8 cellular contexts compared by ENCODE assay signal in the genomic region with DNA sequence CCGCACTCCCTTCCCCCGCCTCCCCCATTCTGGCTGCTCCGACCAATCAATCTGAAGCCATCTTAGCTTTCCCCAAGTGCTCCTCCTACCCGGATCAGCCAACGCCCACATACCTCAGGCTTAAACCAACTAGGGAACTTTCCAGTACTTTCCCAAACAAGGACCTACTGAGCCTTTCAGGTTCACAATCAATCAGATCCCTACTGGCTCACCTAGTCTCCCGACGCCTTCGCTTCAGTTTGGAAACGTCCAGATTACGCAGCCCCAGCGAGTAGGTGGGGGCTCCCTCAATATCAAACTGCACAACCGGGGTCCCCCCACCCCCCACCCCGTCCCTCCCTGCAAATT. TPM values are rescaled to one million over a fixed set of nuclear protein-coding genes. Genes with fewer than 3 reads are reported as not detected.
DNase-seq lines count a peak whose midpoint lies in the region; ATAC-seq and TF ChIP-seq lines count a peak whose summit lies in the region.

No MANE protein-coding gene starts in this region.

- H3K27ac ChIP-seq in AG04450 (ENCODE audit: low read depth, low read length), result peak overlapping the region; percentile 92
- peak overlapping the region; percentile 95 for H3K27ac ChIP-seq in GM23338 (ENCODE audit: low read depth)
- H3K27ac ChIP-seq in cingulate gyrus (ENCODE audit: low read depth, low read length), result peak overlapping the region; percentile 100

- H3K4me3 ChIP-seq in AG04450 (ENCODE audit: low read depth, low read length) (peak overlapping the region; percentile 65), GM23338 (peak overlapping the region; percentile 63), skeletal muscle satellite cell (ENCODE audit: low read length) (peak overlapping the region; percentile 85)

- H3K9me2 ChIP-seq in GM23338 (ENCODE audit: insufficient read depth), result no peaks in the 10 kb centered on the region

- H3K27ac Mint-ChIP-seq in GM23338, result peak overlapping the region; percentile 99

- peaks cover 25% of the 10 kb centered on the region for H3K4me1 ChIP-seq in GM23338 (ENCODE audit: insufficient read depth)
- peaks cover 26% of the 10 kb centered on the region for H3K4me1 ChIP-seq in skeletal muscle satellite cell (ENCODE audit: control insufficient read depth, insufficient read depth, low read length)

- H3K9me3 Mint-ChIP-seq in GM23338, result peaks cover 10% of the 10 kb centered on the region; the same call in 2 of the 3 replicates

- H3K36me3 ChIP-seq in GM23338 (ENCODE audit: insufficient read depth) (no peaks in the 10 kb centered on the region), skeletal muscle satellite cell (ENCODE audit: insufficient read depth, low read length) (no peaks in the 10 kb centered on the region)

- peaks cover 9% of the 10 kb centered on the region; the same call in 2 of the 3 replicates for H3K36me3 Mint-ChIP-seq in GM23338 (ENCODE audit: low read depth)

- peaks cover 17% of the 10 kb centered on the region for H3K79me2 ChIP-seq in GM23338 (replicated peaks; ENCODE audit: insufficient read depth)

- no peak overlapping the region; the same call in 1 of the 2 replicates for H2AFZ ChIP-seq in GM23338

- 0 out of 2 replicates have a peak, but pooled peaks cover 6% of the 10 kb centered on the region for H3F3A ChIP-seq in GM23338 (replicated peaks; ENCODE audit: low read depth)

- H3K27me3 Mint-ChIP-seq in GM23338 (ENCODE audit: insufficient read depth, low read depth, poor library complexity), result peaks cover 29% of the 10 kb centered on the region

- peaks cover 9% of the 10 kb centered on the region; the same call in 1 of the 2 replicates for H4K20me1 ChIP-seq in GM23338 (replicated peaks; ENCODE audit: insufficient read depth)

- CTCF ChIA-PET in AG04450 (lab: Charles Lee), result interaction anchor here (0.5 to 1.8 kb wide), 4 partner anchors 15 to 77 kb away, joined by 3 to 8 read pairs (median 4); no protein-coding TSS in a partner anchor

- TF ChIP-seq CTCF in AG04450 (IDR thresholded peaks at IDR 0.05; ENCODE audit: low read depth, low read length) (no peak), GM23338 (conservative IDR thresholded peaks at IDR 0.05; ENCODE audit: low read depth in 2 of 2) (no peak)

- peak; percentile 77 for ATAC-seq in GM23338
- no peak for ATAC-seq in GM19467 (IDR thresholded peaks at IDR 0.05; ENCODE audit: unreplicated experiment)

- DNase-seq in AG04450 (ENCODE audit: low read depth, low spot score), result peak; percentile 93
- peak; percentile 99 for DNase-seq in GM23338 (ENCODE audit: low spot score)
- DNase-seq in NCI-H2227 treated with DMSO at 0.1 percent for 48 hours (lab: John Stamatoyannopoulos, UW), result peak; percentile 95
- DNase-seq in activated CD4-positive, alpha-beta T cell treated with anti-CD3 and anti-CD28 coated beads for 1 hour, result peak; percentile 48
- peak; percentile 99 for DNase-seq in iris pigment epithelial cell (ENCODE audit: low read depth)

- peak overlapping the region; percentile 89 for H3K4me3 Mint-ChIP-seq in GM23338

- peak overlapping the region; percentile 61 for H3K9ac ChIP-seq in skeletal muscle satellite cell (ENCODE audit: low read depth, low read length)

- no peaks in the 10 kb centered on the region for H3K27me3 ChIP-seq in AG04450 (ENCODE audit: control insufficient read depth, insufficient read depth, low read length)
- H3K27me3 ChIP-seq in GM23338 (ENCODE audit: insufficient read depth), result no peaks in the 10 kb centered on the region
- no peaks in the 10 kb centered on the region for H3K27me3 ChIP-seq in skeletal muscle satellite cell (ENCODE audit: control insufficient read depth, insufficient read depth, low read length)

- H3K4me2 ChIP-seq in GM23338, result peak overlapping the region; percentile 86
- H3K4me2 ChIP-seq in skeletal muscle satellite cell (ENCODE audit: low read length), result peak overlapping the region; percentile 98

- peaks cover 19% of the 10 kb centered on the region for H3K4me1 Mint-ChIP-seq in GM23338

- H3K9me3 ChIP-seq in AG04450 (ENCODE audit: control insufficient read depth, insufficient read depth, low read length) (no peaks in the 10 kb centered on the region; the same call in 1 of the 2 replicates), skeletal muscle satellite cell (replicated peaks; ENCODE audit: low read length) (no peaks in the 10 kb centered on the region)

- POLR2A ChIA-PET in AG04450 (lab: Yijun Ruan, JAX), result interaction anchor here (0.7 to 2.2 kb wide), 18 partner anchors 8 to 278 kb away, joined by 3 to 53 read pairs (median 4); a partner anchor contains a TSS

TF ChIP-seq in GM23338, 12 proteins besides CTCF, POLR2A, EP300 and RAD21 (continues in another document):
- no peak for TF ChIP-seq NANOG (IDR thresholded peaks at IDR 0.05; ENCODE audit: borderline replicate concordance)
- TF ChIP-seq, protein P1, sequence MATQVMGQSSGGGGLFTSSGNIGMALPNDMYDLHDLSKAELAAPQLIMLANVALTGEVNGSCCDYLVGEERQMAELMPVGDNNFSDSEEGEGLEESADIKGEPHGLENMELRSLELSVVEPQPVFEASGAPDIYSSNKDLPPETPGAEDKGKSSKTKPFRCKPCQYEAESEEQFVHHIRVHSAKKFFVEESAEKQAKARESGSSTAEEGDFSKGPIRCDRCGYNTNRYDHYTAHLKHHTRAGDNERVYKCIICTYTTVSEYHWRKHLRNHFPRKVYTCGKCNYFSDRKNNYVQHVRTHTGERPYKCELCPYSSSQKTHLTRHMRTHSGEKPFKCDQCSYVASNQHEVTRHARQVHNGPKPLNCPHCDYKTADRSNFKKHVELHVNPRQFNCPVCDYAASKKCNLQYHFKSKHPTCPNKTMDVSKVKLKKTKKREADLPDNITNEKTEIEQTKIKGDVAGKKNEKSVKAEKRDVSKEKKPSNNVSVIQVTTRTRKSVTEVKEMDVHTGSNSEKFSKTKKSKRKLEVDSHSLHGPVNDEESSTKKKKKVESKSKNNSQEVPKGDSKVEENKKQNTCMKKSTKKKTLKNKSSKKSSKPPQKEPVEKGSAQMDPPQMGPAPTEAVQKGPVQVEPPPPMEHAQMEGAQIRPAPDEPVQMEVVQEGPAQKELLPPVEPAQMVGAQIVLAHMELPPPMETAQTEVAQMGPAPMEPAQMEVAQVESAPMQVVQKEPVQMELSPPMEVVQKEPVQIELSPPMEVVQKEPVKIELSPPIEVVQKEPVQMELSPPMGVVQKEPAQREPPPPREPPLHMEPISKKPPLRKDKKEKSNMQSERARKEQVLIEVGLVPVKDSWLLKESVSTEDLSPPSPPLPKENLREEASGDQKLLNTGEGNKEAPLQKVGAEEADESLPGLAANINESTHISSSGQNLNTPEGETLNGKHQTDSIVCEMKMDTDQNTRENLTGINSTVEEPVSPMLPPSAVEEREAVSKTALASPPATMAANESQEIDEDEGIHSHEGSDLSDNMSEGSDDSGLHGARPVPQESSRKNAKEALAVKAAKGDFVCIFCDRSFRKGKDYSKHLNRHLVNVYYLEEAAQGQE (IDR thresholded peaks at IDR 0.05; ENCODE audit: unreplicated experiment), result no peak
- TF ChIP-seq, protein P2, sequence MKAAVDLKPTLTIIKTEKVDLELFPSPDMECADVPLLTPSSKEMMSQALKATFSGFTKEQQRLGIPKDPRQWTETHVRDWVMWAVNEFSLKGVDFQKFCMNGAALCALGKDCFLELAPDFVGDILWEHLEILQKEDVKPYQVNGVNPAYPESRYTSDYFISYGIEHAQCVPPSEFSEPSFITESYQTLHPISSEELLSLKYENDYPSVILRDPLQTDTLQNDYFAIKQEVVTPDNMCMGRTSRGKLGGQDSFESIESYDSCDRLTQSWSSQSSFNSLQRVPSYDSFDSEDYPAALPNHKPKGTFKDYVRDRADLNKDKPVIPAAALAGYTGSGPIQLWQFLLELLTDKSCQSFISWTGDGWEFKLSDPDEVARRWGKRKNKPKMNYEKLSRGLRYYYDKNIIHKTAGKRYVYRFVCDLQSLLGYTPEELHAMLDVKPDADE (IDR thresholded peaks at IDR 0.05), result no peak

RNA-seq across cellular contexts. Expression of a gene that starts 0.4 kb away (rescaled TPM):
- polyA plus RNA-seq in AG04450 (2011; rRNA removed), result 1.1 and 1.2 TPM in 2 replicates
- polyA minus RNA-seq in AG04450 (2011; rRNA and poly(A)+ RNA removed), result 0.97 and 1.9 TPM in 2 replicates
- 0.50 and 0.83 TPM in 2 replicates for total RNA-seq in GM23338 (2014; rRNA removed; shearing (Covaris generic))
- polyA plus RNA-seq in GM23338 (2016; fragmentation: Nextera tagmentation; extraction: Ambion mirVana), result 0.44 and 0.49 TPM in 2 replicates
- 0.44 and 0.76 TPM in 2 replicates for total RNA-seq in skeletal muscle satellite cell (2012; rRNA removed)

RNA-seq across cellular contexts. Expression of a gene that starts 0.7 kb away (rescaled TPM):
- polyA plus RNA-seq in AG04450 (2011; rRNA removed) (46.6 and 50.4 TPM in 2 replicates), GM23338 (2016; fragmentation: Nextera tagmentation; extraction: Ambion mirVana) (36.1 and 39.1 TPM in 2 replicates)
- polyA minus RNA-seq in AG04450 (2011; rRNA and poly(A)+ RNA removed), result 22.7 and 36.9 TPM in 2 replicates
- 57.1 and 58.3 TPM in 2 replicates for total RNA-seq in GM23338 (2014; rRNA removed; shearing (Covaris generic))
- total RNA-seq in skeletal muscle satellite cell (2012; rRNA removed), result 42.2 and 44.6 TPM in 2 replicates

RNA-seq across cellular contexts. Expression of a gene that starts 7.9 kb away (rescaled TPM):
- polyA plus RNA-seq in AG04450 (2011; rRNA removed) (34.2 and 38.3 TPM in 2 replicates), GM23338 (2016; fragmentation: Nextera tagmentation; extraction: Ambion mirVana) (140 and 143 TPM in 2 replicates)
- 22.5 and 24.8 TPM in 2 replicates for polyA minus RNA-seq in AG04450 (2011; rRNA and poly(A)+ RNA removed)
- total RNA-seq in GM23338 (2014; rRNA removed; shearing (Covaris generic)), result 93.5 and 106 TPM in 2 replicates
- total RNA-seq in skeletal muscle satellite cell (2012; rRNA removed), result 46.1 and 49.7 TPM in 2 replicates

RNA-seq across cellular contexts. Expression of a gene that starts 12.9 kb away (rescaled TPM):
- polyA plus RNA-seq in AG04450 (2011; rRNA removed) (31.9 TPM in 2 replicates), GM23338 (2016; fragmentation: Nextera tagmentation; extraction: Ambion mirVana) (25.9 and 31.7 TPM in 2 replicates)
- 43.7 and 44.3 TPM in 2 replicates for polyA minus RNA-seq in AG04450 (2011; rRNA and poly(A)+ RNA removed)
- total RNA-seq in GM23338 (2014; rRNA removed; shearing (Covaris generic)), result 102 and 113 TPM in 2 replicates
- 104 and 107 TPM in 2 replicates for total RNA-seq in skeletal muscle satellite cell (2012; rRNA removed)

RNA-seq across cellular contexts. Expression of a gene that starts 19.1 kb away (rescaled TPM):
- polyA plus RNA-seq in AG04450 (2011; rRNA removed), result 16.0 and 23.9 TPM in 2 replicates
- 54.4 and 69.8 TPM in 2 replicates for polyA minus RNA-seq in AG04450 (2011; rRNA and poly(A)+ RNA removed)
- total RNA-seq in GM23338 (2014; rRNA removed; shearing (Covaris generic)), result 137 and 153 TPM in 2 replicates
- 66.0 and 71.2 TPM in 2 replicates for polyA plus RNA-seq in GM23338 (2016; fragmentation: Nextera tagmentation; extraction: Ambion mirVana)
- total RNA-seq in skeletal muscle satellite cell (2012; rRNA removed), result 94.8 and 116 TPM in 2 replicates

Comparison
In these comparisons a context has a peak if more than half of its experiments do, and no peak if none do; other contexts are left out.
1. DNase-seq: peak in every context shown above with its lines; median percentile 99 in GM23338; 99 in iris pigment epithelial cell; 95 in NCI-H2227 treated with DMSO at 0.1 percent for 48 hours; 93 in AG04450; 48 in activated CD4-positive, alpha-beta T cell treated with anti-CD3 and anti-CD28 coated beads for 1 hour.